Comparison of ENCODE assay signal across 8 cellular contexts in the genomic region with DNA sequence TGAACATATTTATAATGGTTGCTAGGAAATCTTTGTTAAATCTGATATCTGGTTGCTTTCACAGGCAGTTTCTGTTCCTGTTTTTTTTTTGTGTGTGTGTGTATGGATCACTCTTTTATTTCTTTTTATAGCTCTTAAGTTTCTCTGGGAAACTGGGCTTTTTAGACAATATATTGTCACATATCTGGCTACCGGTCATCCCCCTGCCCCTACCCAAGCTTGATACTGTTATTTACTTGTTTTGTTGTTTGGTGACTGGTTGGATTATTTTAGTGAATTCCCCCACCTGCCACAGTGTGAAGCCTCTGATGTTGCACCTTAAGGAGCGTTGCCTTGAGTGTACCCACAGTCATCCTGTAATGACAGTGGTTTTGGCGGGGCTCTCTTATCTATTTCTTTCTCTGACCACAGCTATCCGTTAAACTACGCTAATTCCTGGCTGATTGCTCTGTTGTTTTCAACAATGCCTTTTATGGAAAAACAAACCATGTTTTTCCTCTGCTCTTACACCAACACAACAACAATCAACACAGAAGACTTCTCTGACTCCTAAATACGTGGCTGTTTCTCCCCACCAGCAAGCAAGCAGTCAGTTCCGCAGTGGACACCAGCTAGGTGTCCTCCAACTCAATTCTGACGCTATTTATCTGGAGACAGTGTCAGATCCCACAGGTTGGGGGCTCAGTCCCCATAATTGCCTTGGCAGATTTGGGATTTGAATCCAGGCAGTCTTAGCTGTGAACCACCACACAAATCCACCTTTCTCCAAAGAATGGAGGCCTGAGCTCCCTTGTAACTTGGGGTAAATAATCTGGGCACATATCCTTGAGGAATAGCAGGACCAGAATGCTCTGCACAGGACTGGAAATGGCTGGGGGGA. TPM values are rescaled to one million over a fixed set of nuclear protein-coding genes. Genes with fewer than 3 reads are reported as not detected.
DNase-seq lines count a peak whose midpoint lies in the region; ATAC-seq and TF ChIP-seq lines count a peak whose summit lies in the region.

No MANE protein-coding gene starts in this region.

- H3K4me2 ChIP-seq in PC-9: peak overlapping the region; percentile 64

- H3K79me2 ChIP-seq in PC-9 (ENCODE audit: low read depth): no peaks in the 10 kb centered on the region

- H3K27ac ChIP-seq in CD8-positive, alpha-beta memory T cell (ENCODE audit: low read depth, low read length): no peak overlapping the region
- H3K27ac ChIP-seq in PC-9 (peak overlapping the region; percentile 95), esophagus squamous epithelium (peak overlapping the region; percentile 32 to 83 (median 72))

- WGBS in esophagus squamous epithelium, 2 donors: 73 to 76% methylated on average over 8 of the region's 8 CpGs

- H3K4me1 ChIP-seq in CD8-positive, alpha-beta memory T cell (ENCODE audit: insufficient read depth, low read length): peaks cover 7% of the 10 kb centered on the region
- H3K4me1 ChIP-seq in PC-9 (replicated peaks; ENCODE audit: insufficient read depth) (peaks cover 54% of the 10 kb centered on the region), esophagus squamous epithelium (peaks cover 6 to 51% (median 25%) of the 10 kb centered on the region in 3 donors)

- no peaks in the 10 kb centered on the region for H3K9me3 Mint-ChIP-seq in CD8-positive, alpha-beta memory T cell

- intact Hi-C loops in PC-9 (cut with micrococcal nuclease; ENCODE audit: unreplicated experiment): loop anchor here (5.0 kb wide), 1 partner anchor 293 kb away; a partner anchor contains a TSS
- intact Hi-C loops in esophagus squamous epithelium (cut with DNase I): no loop called here

- DNase-seq in CD8-positive, alpha-beta memory T cell: peak in 2 of 5 donors; percentile 12 to 47
- no peak for DNase-seq in PC-9
- DNase-seq in esophagus squamous epithelium (lab: John Stamatoyannopoulos, UW): no peak
- DNase-seq in mesenteric fat pad (ENCODE audit: low spot score): no peak
- no peak for DNase-seq in NCI-H2171 (lab: John Stamatoyannopoulos, UW)
- no peak for DNase-seq in NCI-H128 (lab: John Stamatoyannopoulos, UW; ENCODE audit: unreplicated experiment)

- no TSS peak for BruUV-seq in PC-9 (replicated peaks; lab: Mats Ljungman, UMichigan)

- no peaks in the 10 kb centered on the region for H3K9me2 ChIP-seq in PC-9 (ENCODE audit: insufficient read depth)

- peak overlapping the region; percentile 42; the same call in 1 of the 2 replicates for H2AFZ ChIP-seq in PC-9

- peak overlapping the region; percentile 11 to 93 (median 66) for H3K27ac Mint-ChIP-seq in CD8-positive, alpha-beta memory T cell

- peak overlapping the region in 6 of 7 donors; percentile 1 to 74 (median 28) for H3K4me3 Mint-ChIP-seq in CD8-positive, alpha-beta memory T cell

- POLR2A ChIA-PET in CD8-positive, alpha-beta memory T cell (lab: Charles Lee): no interaction called here
- POLR2A ChIA-PET in PC-9 (lab: Charles Lee; ENCODE audit: unreplicated experiment): interaction anchor here (0.6 kb wide), 1 partner anchor 267 kb away, joined by 3 read pairs; no protein-coding TSS in a partner anchor

- peaks cover 31% of the 10 kb centered on the region for H3F3A ChIP-seq in PC-9 (ENCODE audit: insufficient read depth, low read depth)

- H4K20me1 ChIP-seq in PC-9 (ENCODE audit: insufficient read depth): no peaks in the 10 kb centered on the region

- peaks cover 4 to 21% of the 10 kb centered on the region in 2 donors for H3K27me3 Mint-ChIP-seq in CD8-positive, alpha-beta memory T cell

- ATAC-seq in GM21723 (IDR thresholded peaks at IDR 0.05; ENCODE audit: unreplicated experiment): peak; percentile 73
- no peak for ATAC-seq in HG02588 (IDR thresholded peaks at IDR 0.05; ENCODE audit: unreplicated experiment)

- H3K36me3 ChIP-seq in CD8-positive, alpha-beta memory T cell (ENCODE audit: insufficient read depth, low read length): no peaks in the 10 kb centered on the region
- no peaks in the 10 kb centered on the region for H3K36me3 ChIP-seq in PC-9 (ENCODE audit: low read depth)
- H3K36me3 ChIP-seq in esophagus squamous epithelium: no peaks in the 10 kb centered on the region

- no peak for TF ChIP-seq CTCF in PC-9 (conservative IDR thresholded peaks at IDR 0.05)
- TF ChIP-seq CTCF in esophagus squamous epithelium (IDR thresholded peaks at IDR 0.05): no peak

- H3K9me3 ChIP-seq in CD8-positive, alpha-beta memory T cell (ENCODE audit: low read length): no peaks in the 10 kb centered on the region
- H3K9me3 ChIP-seq in PC-9 (ENCODE audit: insufficient read depth, low read depth): no peaks in the 10 kb centered on the region
- no peaks in the 10 kb centered on the region for H3K9me3 ChIP-seq in esophagus squamous epithelium

- CTCF ChIA-PET in CD8-positive, alpha-beta memory T cell (lab: Charles Lee): interaction anchor here (1.9 to 4.0 kb wide), 3 partner anchors 24 to 68 kb away, joined by 5 to 30 read pairs (median 7); no protein-coding TSS in a partner anchor
- CTCF ChIA-PET in PC-9 (lab: Charles Lee): no interaction called here

- no peaks in the 10 kb centered on the region for H3K27me3 ChIP-seq in CD8-positive, alpha-beta memory T cell (ENCODE audit: insufficient read depth, low read length, poor library complexity, severe bottlenecking)
- H3K27me3 ChIP-seq in PC-9 (ENCODE audit: insufficient read depth, low read depth): no peaks in the 10 kb centered on the region
- no peaks in the 10 kb centered on the region for H3K27me3 ChIP-seq in esophagus squamous epithelium

- H3K4me3 ChIP-seq in CD8-positive, alpha-beta memory T cell (ENCODE audit: low read length): no peak overlapping the region
- H3K4me3 ChIP-seq in PC-9: no peak overlapping the region
- H3K4me3 ChIP-seq in esophagus squamous epithelium: no peak overlapping the region

- H3K36me3 Mint-ChIP-seq in CD8-positive, alpha-beta memory T cell: no peaks in the 10 kb centered on the region

- TF ChIP-seq POLR2A in esophagus squamous epithelium (IDR thresholded peaks at IDR 0.05): no peak

- H3K4me1 Mint-ChIP-seq in CD8-positive, alpha-beta memory T cell: peaks cover 21 to 52% (median 28%) of the 10 kb centered on the region in 3 donors

RNA-seq across cellular contexts. Expression of a gene that starts 10.9 kb away (rescaled TPM):
- total RNA-seq in CD8-positive, alpha-beta memory T cell: 1 to 10 TPM; 7.7 to 9.0 TPM
- 953 TPM for polyA plus RNA-seq in CD8-positive, alpha-beta memory T cell
- total RNA-seq in PC-9 (2021): not detected in 2 replicates
- 1 to 10 TPM in 3 of 4 donors, under 1 TPM in 1; 0.76 to 6.1 (median 2.1) TPM for total RNA-seq in esophagus squamous epithelium
- total RNA-seq in mesenteric fat pad: 3.7 TPM

RNA-seq across cellular contexts. Expression of a gene that starts 37.0 kb away (rescaled TPM):
- total RNA-seq in CD8-positive, alpha-beta memory T cell: not detected
- polyA plus RNA-seq in CD8-positive, alpha-beta memory T cell: not detected
- total RNA-seq in PC-9 (2021) (not detected in 2 replicates), esophagus squamous epithelium (not detected), mesenteric fat pad (not detected)

RNA-seq across cellular contexts. Expression of a gene that starts 48.8 kb away (rescaled TPM):
- not detected for total RNA-seq in CD8-positive, alpha-beta memory T cell
- not detected for polyA plus RNA-seq in CD8-positive, alpha-beta memory T cell
- total RNA-seq in PC-9 (2021) (0.25 TPM in 1 of 2 replicates, not detected in the other), esophagus squamous epithelium (10 to 100 TPM in 2 of 4 donors, 1 to 10 TPM in 2; 2.0 to 24.6 (median 7.6) TPM), mesenteric fat pad (69.4 TPM)
